Comparison of ENCODE assay signal across 8 cellular contexts in the genomic region with DNA sequence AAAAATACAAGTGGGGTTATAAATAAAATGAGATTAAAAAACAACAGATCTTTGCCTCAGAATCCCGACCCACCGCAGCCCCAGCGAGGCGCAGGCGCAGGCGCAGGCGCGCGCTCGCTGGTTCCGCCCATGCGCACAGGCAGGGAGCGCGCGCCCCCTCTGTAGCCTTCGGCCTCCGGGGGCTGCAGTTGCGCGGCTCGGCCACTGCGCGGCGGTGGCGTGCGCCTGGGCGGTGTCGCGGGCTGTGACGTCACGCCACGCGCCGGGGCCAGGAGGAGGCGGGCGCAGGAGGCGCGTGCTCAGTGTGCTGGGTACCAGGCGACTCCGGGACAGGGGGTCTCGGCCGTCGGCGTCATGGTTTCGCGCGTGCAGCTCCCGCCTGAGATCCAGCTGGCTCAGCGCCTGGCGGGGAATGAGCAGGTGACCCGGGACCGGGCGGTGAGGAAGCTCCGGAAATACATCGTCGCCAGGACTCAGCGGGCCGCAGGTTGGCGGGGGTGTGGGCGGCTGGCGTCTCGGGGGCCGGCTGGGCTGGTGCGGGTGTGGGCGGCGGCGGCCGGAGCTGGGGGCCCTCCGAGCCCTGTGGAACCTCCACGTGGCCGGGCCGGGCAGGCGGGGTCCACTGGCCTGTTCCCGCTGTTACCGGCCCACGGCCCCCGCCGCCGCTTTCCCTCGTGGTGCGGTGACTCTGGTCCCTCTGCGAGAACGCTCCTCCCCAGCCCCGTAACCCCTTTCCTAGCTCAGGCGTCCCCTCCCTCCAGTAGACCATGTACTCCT. TPM values are rescaled to one million over a fixed set of nuclear protein-coding genes. Genes with fewer than 3 reads are reported as not detected.
DNase-seq lines count a peak whose midpoint lies in the region; ATAC-seq and TF ChIP-seq lines count a peak whose summit lies in the region.

A gene with protein sequence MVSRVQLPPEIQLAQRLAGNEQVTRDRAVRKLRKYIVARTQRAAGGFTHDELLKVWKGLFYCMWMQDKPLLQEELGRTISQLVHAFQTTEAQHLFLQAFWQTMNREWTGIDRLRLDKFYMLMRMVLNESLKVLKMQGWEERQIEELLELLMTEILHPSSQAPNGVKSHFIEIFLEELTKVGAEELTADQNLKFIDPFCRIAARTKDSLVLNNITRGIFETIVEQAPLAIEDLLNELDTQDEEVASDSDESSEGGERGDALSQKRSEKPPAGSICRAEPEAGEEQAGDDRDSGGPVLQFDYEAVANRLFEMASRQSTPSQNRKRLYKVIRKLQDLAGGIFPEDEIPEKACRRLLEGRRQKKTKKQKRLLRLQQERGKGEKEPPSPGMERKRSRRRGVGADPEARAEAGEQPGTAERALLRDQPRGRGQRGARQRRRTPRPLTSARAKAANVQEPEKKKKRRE (plus strand): TSS at position 302 of the 777 bp plus-strand sequence. CDS start 53 bp downstream, at position 355.

- DNase-seq in Ammon's horn (ENCODE audit: low spot score) (peak; percentile 93), NCI-H460 (ENCODE audit: extremely low read depth, low read depth) (peak; percentile 80), cerebellar nuclear complex (lab: John Stamatoyannopoulos, UW) (peak; percentile 15 to 37), kidney epithelial cell (ENCODE audit: low read depth) (no peak)
- DNase-seq in activated CD4-positive, CD25-positive, alpha-beta regulatory T cell treated with anti-CD3 and anti-CD28 coated beads, Interleukin-2, amount 50 U/mL, for 72 hours = peak; percentile 98
- DNase-seq in stimulated activated CD4-positive, alpha-beta T cell treated with anti-CD3 and anti-CD28 coated beads, Interleukin-15, amount 100 ng/mL, for 24 hours = peak; percentile 93

- no peaks in the 10 kb centered on the region for H3K27me3 ChIP-seq in kidney epithelial cell (ENCODE audit: control insufficient read depth, insufficient read depth, low read length)

- peak within 1 kb of the TSS; percentile 96 for H3K4me3 ChIP-seq in kidney epithelial cell (ENCODE audit: low read depth, low read length)

- peaks cover 5% of the 10 kb centered on the region for H3K36me3 ChIP-seq in kidney epithelial cell (ENCODE audit: control insufficient read depth, insufficient read depth, low read length)

- peak; percentile 89 for TF ChIP-seq POLR2A in GM19099 (IDR thresholded peaks at IDR 0.05; ENCODE audit: extremely low read depth, insufficient read length, low read depth)

- peak; percentile 58 for ATAC-seq in HG03378 (IDR thresholded peaks at IDR 0.05; ENCODE audit: unreplicated experiment)

- peak; percentile 29 for TF ChIP-seq CTCF in kidney epithelial cell (IDR thresholded peaks at IDR 0.05; ENCODE audit: insufficient read depth, low read length, poor library complexity, severe bottlenecking)

RNA-seq across cellular contexts. Expression of the gene that starts here (rescaled TPM):
- total RNA-seq in NCI-H460 (2014; rRNA removed; shearing (Covaris generic)) = 23.3 and 24.9 TPM in 2 replicates
- 61.0 and 63.8 TPM in 2 replicates for polyA plus RNA-seq in NCI-H460 (2014; cell fraction: nucleus; rRNA removed)
- 31.9 and 38.5 TPM in 2 replicates for total RNA-seq in kidney epithelial cell
